In genomic region chrX:115322375-115322774, GRCh38 we compare ENCODE assay signal across 1 cellular context.
TF ChIP-seq lines count a peak whose summit lies in the region.

No MANE protein-coding gene starts in this region.

TF ChIP-seq in K562, 482 proteins besides CTCF, POLR2A, EP300 and RAD21 (continued from another document and continues in another):
- TF ChIP-seq ZNF318 (IDR thresholded peaks at IDR 0.05; ENCODE audit: borderline replicate concordance in 1 of 2, low read depth in 1 of 2) (0 out of 4 replicates have a peak, but pooled peaks of 1 of the 2 experiments have one; percentile 26), PHF21A (IDR thresholded peaks at IDR 0.05; ENCODE audit: borderline replicate concordance, low read depth) (no peak), ZNF766 (CRISPR knock-in tag; conservative IDR thresholded peaks at IDR 0.05) (peak; percentile 80; the same call in 1 of the 2 replicates), HIVEP1 (CRISPR knock-in tag; IDR thresholded peaks at IDR 0.05) (0 out of 2 replicates have a peak, but pooled peaks have one; percentile 27), ZNF561 (CRISPR knock-in tag; conservative IDR thresholded peaks at IDR 0.05) (no peak), RCOR1 (IDR thresholded peaks at IDR 0.05; ENCODE audit: borderline replicate concordance in 1 of 2, low read depth in 2 of 2, low read length in 2 of 2) (0 out of 4 replicates have a peak, but pooled peaks of 1 of the 2 experiments have one; percentile 41), EZH2 (IDR thresholded peaks at IDR 0.05; ENCODE audit: borderline replicate concordance, low read depth, low read length) (no peak), SMARCA4 (IDR thresholded peaks at IDR 0.05) (peak; percentile 86), IFI16 (CRISPR knock-in tag; IDR thresholded peaks at IDR 0.05) (peak; percentile 78; the same call in 1 of the 2 replicates), RBBP5 (IDR thresholded peaks at IDR 0.05; ENCODE audit: borderline replicate concordance, insufficient read depth, low read length, poor library complexity, severe bottlenecking) (no peak), ZNF592 (IDR thresholded peaks at IDR 0.05) (peak; percentile 82), ZNF408 (CRISPR knock-in tag; IDR thresholded peaks at IDR 0.05; ENCODE audit: low read depth) (no peak), CBX3 (IDR thresholded peaks at IDR 0.05; ENCODE audit: borderline replicate concordance in 1 of 2, low read length in 2 of 2) (peak in 1 of 2 experiments; percentile 73; a peak in 1 of 3 replicates), ILF3 (IDR thresholded peaks at IDR 0.05; ENCODE audit: borderline replicate concordance) (no peak), NR2C2 (CRISPR knock-in tag; IDR thresholded peaks at IDR 0.05) (no peak), NR2C2 (tag; IDR thresholded peaks at IDR 0.05) (no peak), TCF15 (CRISPR knock-in tag; IDR thresholded peaks at IDR 0.05) (peak; percentile 90), ZNF79 (CRISPR knock-in tag; IDR thresholded peaks at IDR 0.05; ENCODE audit: low read depth) (no peak), POLR2AphosphoS5 (IDR thresholded peaks at IDR 0.05; ENCODE audit: control insufficient read depth, insufficient read depth, low read depth, low read length) (peak; percentile 77), ZNF431 (CRISPR knock-in tag; IDR thresholded peaks at IDR 0.05) (no peak), DMBX1 (CRISPR knock-in tag; IDR thresholded peaks at IDR 0.05; ENCODE audit: borderline replicate concordance) (peak; percentile 79; the same call in 1 of the 2 replicates), HSF4 (CRISPR knock-in tag; IDR thresholded peaks at IDR 0.05; ENCODE audit: borderline replicate concordance) (peak; percentile 92; the same call in 1 of the 2 replicates), SMAD3 (CRISPR knock-in tag; conservative IDR thresholded peaks at IDR 0.05) (no peak), CREBBP (IDR thresholded peaks at IDR 0.05; ENCODE audit: low read depth, low read length) (no peak), PREB (CRISPR knock-in tag; IDR thresholded peaks at IDR 0.05) (no peak), LARP7 (IDR thresholded peaks at IDR 0.05) (no peak), ZNF184 (CRISPR knock-in tag; IDR thresholded peaks at IDR 0.05) (no peak), SMARCC2 (IDR thresholded peaks at IDR 0.05; ENCODE audit: low read depth) (0 out of 2 replicates have a peak, but pooled peaks have one; percentile 58), RBM34 (IDR thresholded peaks at IDR 0.05; ENCODE audit: borderline replicate concordance, insufficient read depth, low read length) (no peak), CXXC5 (CRISPR knock-in tag; IDR thresholded peaks at IDR 0.05) (peak; percentile 60), CHAMP1 (IDR thresholded peaks at IDR 0.05) (peak; percentile 56; the same call in 1 of the 2 replicates), ZNF174 (CRISPR knock-in tag; IDR thresholded peaks at IDR 0.05) (no peak), SAFB2 (IDR thresholded peaks at IDR 0.05; ENCODE audit: borderline replicate concordance, low read depth, low read length, severe bottlenecking) (no peak), ZNF134 (CRISPR knock-in tag; conservative IDR thresholded peaks at IDR 0.05) (0 out of 2 replicates have a peak, but pooled peaks have one; percentile 10), ZNF311 (CRISPR knock-in tag; IDR thresholded peaks at IDR 0.05) (no peak), NR4A1 (CRISPR knock-in tag; IDR thresholded peaks at IDR 0.05) (no peak), NR4A1 (tag; IDR thresholded peaks at IDR 0.05) (peak; percentile 82), AFF4 (CRISPR knock-in tag; IDR thresholded peaks at IDR 0.05) (no peak), FOXP1 (CRISPR knock-in tag; IDR thresholded peaks at IDR 0.05) (no peak), HDAC3 (IDR thresholded peaks at IDR 0.05; ENCODE audit: borderline replicate concordance, partially characterized antibody) (peak; percentile 66), TCFL5 (CRISPR knock-in tag; conservative IDR thresholded peaks at IDR 0.05) (peak; percentile 44; the same call in 1 of the 2 replicates)
